8 cellular contexts compared by ENCODE assay signal in genomic region chr12:24902521-24903304, GRCh38. TPM values are rescaled to one million over a fixed set of nuclear protein-coding genes. Genes with fewer than 3 reads are reported as not detected.
DNase-seq lines count a peak whose midpoint lies in the region; ATAC-seq and TF ChIP-seq lines count a peak whose summit lies in the region.

No MANE protein-coding gene starts in this region.

- H3K4me1 ChIP-seq in CD4-positive, CD25-positive, alpha-beta regulatory T cell (ENCODE audit: control insufficient read depth, insufficient read depth, low read length, poor library complexity, severe bottlenecking), result peaks cover 17% of the 10 kb centered on the region

- H3K9me3 ChIP-seq in CD4-positive, CD25-positive, alpha-beta regulatory T cell (ENCODE audit: control insufficient read depth in 2 of 2, low read length in 2 of 2), result no peaks in the 10 kb centered on the region

- peak in 1 of 2 donors; percentile 18 for ATAC-seq in CD4-positive, CD25-positive, alpha-beta regulatory T cell (ENCODE audit: low read depth in 2 of 2)
- ATAC-seq in GM21528 (IDR thresholded peaks at IDR 0.05; ENCODE audit: low FRiP score, unreplicated experiment) (peak; percentile 53), naive B cell (ENCODE audit: low read depth in 2 of 2) (peak; percentile 41 to 55)

- H3K4me3 ChIP-seq in CD4-positive, CD25-positive, alpha-beta regulatory T cell (ENCODE audit: low read depth, low read length), result peak overlapping the region; percentile 45
- peak overlapping the region; percentile 55 for H3K4me3 ChIP-seq in fibroblast of mammary gland (ENCODE audit: control insufficient read depth, low read depth, low read length)

- peak in 1 of 3 donors; percentile 23 for DNase-seq in CD4-positive, CD25-positive, alpha-beta regulatory T cell
- DNase-seq in activated CD4-positive, alpha-beta T cell treated with anti-CD3 and anti-CD28 coated beads, Interleukin-2, amount 10 ng/mL, durations not matched to agents 7 days and 5 days, result peak; percentile 50
- DNase-seq in fibroblast of mammary gland (ENCODE audit: low read depth), result peak; percentile 30
- DNase-seq in naive B cell, result peak; percentile 11
- DNase-seq in type B pancreatic cell (ENCODE audit: extremely low spot score, unreplicated experiment), result no peak
- DNase-seq in NCI-H526 treated with DMSO at 0.1 percent for 48 hours (lab: John Stamatoyannopoulos, UW), result no peak
- DNase-seq in KBM-7, result no peak

- H3K4me3 Mint-ChIP-seq in CD4-positive, CD25-positive, alpha-beta regulatory T cell, result peak overlapping the region in 3 of 4 donors; percentile 76 to 93 (median 87)
- H3K4me3 Mint-ChIP-seq in activated CD4-positive, alpha-beta T cell treated with anti-CD3 and anti-CD28 coated beads, Interleukin-2, amount 10 ng/mL, durations not matched to agents 7 days and 5 days, result peak overlapping the region; percentile 90
- H3K4me3 Mint-ChIP-seq in naive B cell, result peak overlapping the region in 6 of 8 donors; percentile 86 to 94 (median 90)
- peak overlapping the region; percentile 94 for H3K4me3 Mint-ChIP-seq in type B pancreatic cell

- TF ChIP-seq CTCF in fibroblast of mammary gland (conservative IDR thresholded peaks at IDR 0.05; ENCODE audit: control insufficient read depth, insufficient read depth, low read depth, low read length) (no peak), type B pancreatic cell (conservative IDR thresholded peaks at IDR 0.05) (no peak)

- in situ Hi-C loops in KBM-7 (cut with MboI; ENCODE audit: low pct_unique_long_range_greater_than_20kb, low sequenced_read_pairs), result no loop called here

- H3K36me3 ChIP-seq in CD4-positive, CD25-positive, alpha-beta regulatory T cell (ENCODE audit: control insufficient read depth, insufficient read depth, low read length), result no peaks in the 10 kb centered on the region

- H3K36me3 Mint-ChIP-seq in CD4-positive, CD25-positive, alpha-beta regulatory T cell, result no peaks in the 10 kb centered on the region
- peaks cover 4% of the 10 kb centered on the region for H3K36me3 Mint-ChIP-seq in activated CD4-positive, alpha-beta T cell treated with anti-CD3 and anti-CD28 coated beads, Interleukin-2, amount 10 ng/mL, durations not matched to agents 7 days and 5 days (ENCODE audit: low read depth)
- H3K36me3 Mint-ChIP-seq in naive B cell, result peaks cover 0 to 11% of the 10 kb centered on the region in 2 donors
- peaks cover 35% of the 10 kb centered on the region for H3K36me3 Mint-ChIP-seq in type B pancreatic cell

- H3K27me3 Mint-ChIP-seq in CD4-positive, CD25-positive, alpha-beta regulatory T cell, result peaks cover 5% of the 10 kb centered on the region
- peaks cover 14% of the 10 kb centered on the region for H3K27me3 Mint-ChIP-seq in activated CD4-positive, alpha-beta T cell treated with anti-CD3 and anti-CD28 coated beads, Interleukin-2, amount 10 ng/mL, durations not matched to agents 7 days and 5 days
- peaks cover 24 to 35% (median 25%) of the 10 kb centered on the region in 3 donors for H3K27me3 Mint-ChIP-seq in naive B cell
- H3K27me3 Mint-ChIP-seq in type B pancreatic cell, result peaks cover 34% of the 10 kb centered on the region

- peaks cover 0 to 6% (median 0%) of the 10 kb centered on the region in 7 donors for H3K9me3 Mint-ChIP-seq in CD4-positive, CD25-positive, alpha-beta regulatory T cell
- no peaks in the 10 kb centered on the region for H3K9me3 Mint-ChIP-seq in activated CD4-positive, alpha-beta T cell treated with anti-CD3 and anti-CD28 coated beads, Interleukin-2, amount 10 ng/mL, durations not matched to agents 7 days and 5 days
- H3K9me3 Mint-ChIP-seq in naive B cell (peaks cover 0 to 4% (median 0%) of the 10 kb centered on the region in 7 donors), type B pancreatic cell (no peaks in the 10 kb centered on the region)

- peaks cover 6% of the 10 kb centered on the region for H3K27me3 ChIP-seq in CD4-positive, CD25-positive, alpha-beta regulatory T cell (ENCODE audit: control insufficient read depth, insufficient read depth, low read length)

- CTCF ChIA-PET in activated CD4-positive, alpha-beta T cell treated with anti-CD3 and anti-CD28 coated beads, Interleukin-2, amount 10 ng/mL, durations not matched to agents 7 days and 5 days (lab: Charles Lee), result interaction anchor here (1.6 kb wide), 1 partner anchor 63 kb away, joined by 9 read pairs; no protein-coding TSS in a partner anchor

- POLR2A ChIA-PET in activated CD4-positive, alpha-beta T cell treated with anti-CD3 and anti-CD28 coated beads, Interleukin-2, amount 10 ng/mL, durations not matched to agents 7 days and 5 days (lab: Charles Lee), result no interaction called here

- H3K27ac ChIP-seq in CD4-positive, CD25-positive, alpha-beta regulatory T cell (ENCODE audit: insufficient read depth, low read length, poor library complexity, severe bottlenecking), result no peak overlapping the region

- H3K27ac Mint-ChIP-seq in CD4-positive, CD25-positive, alpha-beta regulatory T cell, result no peak overlapping the region
- H3K27ac Mint-ChIP-seq in activated CD4-positive, alpha-beta T cell treated with anti-CD3 and anti-CD28 coated beads, Interleukin-2, amount 10 ng/mL, durations not matched to agents 7 days and 5 days, result peak overlapping the region; percentile 91
- peak overlapping the region in 1 of 6 donors; percentile 81 for H3K27ac Mint-ChIP-seq in naive B cell
- H3K27ac Mint-ChIP-seq in type B pancreatic cell, result peak overlapping the region; percentile 83

- peaks cover 0 to 22% (median 9%) of the 10 kb centered on the region in 4 donors for H3K4me1 Mint-ChIP-seq in CD4-positive, CD25-positive, alpha-beta regulatory T cell
- H3K4me1 Mint-ChIP-seq in activated CD4-positive, alpha-beta T cell treated with anti-CD3 and anti-CD28 coated beads, Interleukin-2, amount 10 ng/mL, durations not matched to agents 7 days and 5 days, result peaks cover 34% of the 10 kb centered on the region
- H3K4me1 Mint-ChIP-seq in naive B cell, result peaks cover 9 to 19% (median 15%) of the 10 kb centered on the region in 3 donors
- peaks cover 5% of the 10 kb centered on the region for H3K4me1 Mint-ChIP-seq in type B pancreatic cell (ENCODE audit: unreplicated experiment)

RNA-seq across cellular contexts. Expression of gene BCAT1, which starts 46.2 kb away (rescaled TPM):
- 3.0 TPM for total RNA-seq in CD4-positive, CD25-positive, alpha-beta regulatory T cell
- polyA plus RNA-seq in CD4-positive, CD25-positive, alpha-beta regulatory T cell, result 1 to 10 TPM in 1 of 4 donors, under 1 TPM in 3; 0.07 to 1.5 (median 0.42) TPM
- total RNA-seq in activated CD4-positive, alpha-beta T cell treated with anti-CD3 and anti-CD28 coated beads, Interleukin-2, amount 10 ng/mL, durations not matched to agents 7 days and 5 days, result 1 to 10 TPM; 6.9 to 7.3 TPM
- 1 to 10 TPM in 4 of 6 donors, under 1 TPM in 1, not detected in 1; 0.18 to 4.9 (median 1.8) TPM for polyA plus RNA-seq in naive B cell (ENCODE audit: low read depth in 6 of 6)
- total RNA-seq in type B pancreatic cell (ENCODE audit: low replicate concordance), result 153 and 573 TPM in 2 replicates

Comparison
In these comparisons a context has a peak if more than half of its experiments do, and no peak if none do; other contexts are left out.
1. DNase-seq: peak in activated CD4-positive, alpha-beta T cell treated with anti-CD3 and anti-CD28 coated beads, Interleukin-2, amount 10 ng/mL, durations not matched to agents 7 days and 5 days (single experiment), fibroblast of mammary gland (single experiment) and naive B cell (single experiment); none in type B pancreatic cell (single experiment), NCI-H526 treated with DMSO at 0.1 percent for 48 hours (single experiment) and KBM-7 (single experiment).
2. H3K27ac Mint-ChIP-seq: peak in activated CD4-positive, alpha-beta T cell treated with anti-CD3 and anti-CD28 coated beads, Interleukin-2, amount 10 ng/mL, durations not matched to agents 7 days and 5 days (single experiment) and type B pancreatic cell (single experiment); none in CD4-positive, CD25-positive, alpha-beta regulatory T cell (0 of 3).
3. RNA of gene BCAT1, which starts 46.2 kb away (total RNA-seq): 153 to 573 TPM in type B pancreatic cell; 6.9 to 7.3 TPM in activated CD4-positive, alpha-beta T cell treated with anti-CD3 and anti-CD28 coated beads, Interleukin-2, amount 10 ng/mL, durations not matched to agents 7 days and 5 days and 3.0 TPM in CD4-positive, CD25-positive, alpha-beta regulatory T cell (single experiment); every median in the first group is over 10 times any median in the second.
4. Peak in every context shown above with its lines, with median percentiles within 50 percentile points of each other: H3K4me3 Mint-ChIP-seq.